8 cellular contexts compared by ENCODE assay signal in genomic region chr17:20226814-20227482, GRCh38.
A peak's percentile ranks its signal among the peaks of the same experiment; 100 is the strongest.
DNase-seq lines count a peak whose midpoint lies in the region; ATAC-seq and TF ChIP-seq lines count a peak whose summit lies in the region.

No MANE protein-coding gene starts in this region.

- DNase-seq in Jurkat, Clone E6-1 (ENCODE audit: low read depth, low spot score): peak; percentile 65
- peak; percentile 62 for DNase-seq in RKO (ENCODE audit: low spot score)
- peak; percentile 78 to 84 for DNase-seq in activated T-cell treated with anti-CD3 and anti-CD28 coated beads, Interleukin-2, amount 50 U/mL, for 72 hours
- DNase-seq in fibroblast of peridontal ligament (ENCODE audit: extremely low read depth): peak; percentile 86
- peak; percentile 51 for DNase-seq in stimulated activated naive CD4-positive, alpha-beta T cell treated with Interleukin-2 at 50 U/mL for 16 hours (lab: John Stamatoyannopoulos, UW)

- H3K9me3 Mint-ChIP-seq in activated T-cell treated with anti-CD3 and anti-CD28 coated beads, Interleukin-2, amount 50 U/mL, for 72 hours: no peaks in the 10 kb centered on the region

- TF ChIP-seq CTCF in GM12875 (IDR thresholded peaks at IDR 0.05; ENCODE audit: borderline replicate concordance, insufficient read depth, low read depth, low read length): peak; percentile 82
- peak; percentile 84 for TF ChIP-seq CTCF in neural cell (IDR thresholded peaks at IDR 0.05; ENCODE audit: poor library complexity, severe bottlenecking)

- peak; percentile 89 to 92 for ATAC-seq in activated T-cell treated with anti-CD3 and anti-CD28 coated beads, Interleukin-2, amount 50 U/mL, for 72 hours (replicated peaks in 1 of 2)
- no peak for ATAC-seq in GM21717 (IDR thresholded peaks at IDR 0.05; ENCODE audit: unreplicated experiment)

- peaks cover 26% of the 10 kb centered on the region for H3K4me1 Mint-ChIP-seq in activated T-cell treated with anti-CD3 and anti-CD28 coated beads, Interleukin-2, amount 50 U/mL, for 72 hours (ENCODE audit: low read depth)

- no peaks in the 10 kb centered on the region for H3K27me3 ChIP-seq in neural cell (ENCODE audit: insufficient read depth, low read depth, low read length)

- no peaks in the 10 kb centered on the region for H3K9me2 ChIP-seq in neural cell (ENCODE audit: insufficient read depth, low read length)

- no peaks in the 10 kb centered on the region for H3F3A ChIP-seq in neural cell (ENCODE audit: insufficient read depth, low read length, poor library complexity, severe bottlenecking)

- no peaks in the 10 kb centered on the region for H3K27me3 Mint-ChIP-seq in activated T-cell treated with anti-CD3 and anti-CD28 coated beads, Interleukin-2, amount 50 U/mL, for 72 hours (ENCODE audit: low read depth)

- H3K27ac Mint-ChIP-seq in activated T-cell treated with anti-CD3 and anti-CD28 coated beads, Interleukin-2, amount 50 U/mL, for 72 hours: no peak overlapping the region

- H3K36me3 Mint-ChIP-seq in activated T-cell treated with anti-CD3 and anti-CD28 coated beads, Interleukin-2, amount 50 U/mL, for 72 hours (ENCODE audit: insufficient read depth in 2 of 2): no peaks in the 10 kb centered on the region

- no peaks in the 10 kb centered on the region for H4K20me1 ChIP-seq in neural cell (ENCODE audit: insufficient read depth)

- TF ChIP-seq RAD21 in neural cell (conservative IDR thresholded peaks at IDR 0.05): peak; percentile 87

- H3K36me3 ChIP-seq in neural cell (ENCODE audit: insufficient read depth, low read length): no peaks in the 10 kb centered on the region

- H3K9ac ChIP-seq in neural cell (ENCODE audit: low read length): no peak overlapping the region

- H2AFZ ChIP-seq in neural cell (ENCODE audit: low read depth, low read length): no peak overlapping the region

- H3K27ac ChIP-seq in neural cell (ENCODE audit: low read length): no peak overlapping the region

- H3K4me3 ChIP-seq in GM12875 (ENCODE audit: low read depth, low read length) (no peak overlapping the region), neural cell (ENCODE audit: low read length) (no peak overlapping the region)
- H3K4me3 ChIP-seq in Jurkat, Clone E6-1 (ENCODE audit: low read length): no peak overlapping the region

- no peak for TF ChIP-seq EP300 in neural cell (conservative IDR thresholded peaks at IDR 0.05; ENCODE audit: poor library complexity, severe bottlenecking)

- no peaks in the 10 kb centered on the region for H3K79me2 ChIP-seq in neural cell (replicated peaks; ENCODE audit: insufficient read depth, low read length)

- H3K4me3 Mint-ChIP-seq in activated T-cell treated with anti-CD3 and anti-CD28 coated beads, Interleukin-2, amount 50 U/mL, for 72 hours: no peak overlapping the region

- no peak overlapping the region for H3K4me2 ChIP-seq in neural cell (ENCODE audit: low read length)

- no peaks in the 10 kb centered on the region for H3K9me3 ChIP-seq in neural cell (ENCODE audit: low read length)

TF ChIP-seq in neural cell, 6 proteins besides CTCF, POLR2A, EP300 and RAD21:
- TF ChIP-seq, protein P1, sequence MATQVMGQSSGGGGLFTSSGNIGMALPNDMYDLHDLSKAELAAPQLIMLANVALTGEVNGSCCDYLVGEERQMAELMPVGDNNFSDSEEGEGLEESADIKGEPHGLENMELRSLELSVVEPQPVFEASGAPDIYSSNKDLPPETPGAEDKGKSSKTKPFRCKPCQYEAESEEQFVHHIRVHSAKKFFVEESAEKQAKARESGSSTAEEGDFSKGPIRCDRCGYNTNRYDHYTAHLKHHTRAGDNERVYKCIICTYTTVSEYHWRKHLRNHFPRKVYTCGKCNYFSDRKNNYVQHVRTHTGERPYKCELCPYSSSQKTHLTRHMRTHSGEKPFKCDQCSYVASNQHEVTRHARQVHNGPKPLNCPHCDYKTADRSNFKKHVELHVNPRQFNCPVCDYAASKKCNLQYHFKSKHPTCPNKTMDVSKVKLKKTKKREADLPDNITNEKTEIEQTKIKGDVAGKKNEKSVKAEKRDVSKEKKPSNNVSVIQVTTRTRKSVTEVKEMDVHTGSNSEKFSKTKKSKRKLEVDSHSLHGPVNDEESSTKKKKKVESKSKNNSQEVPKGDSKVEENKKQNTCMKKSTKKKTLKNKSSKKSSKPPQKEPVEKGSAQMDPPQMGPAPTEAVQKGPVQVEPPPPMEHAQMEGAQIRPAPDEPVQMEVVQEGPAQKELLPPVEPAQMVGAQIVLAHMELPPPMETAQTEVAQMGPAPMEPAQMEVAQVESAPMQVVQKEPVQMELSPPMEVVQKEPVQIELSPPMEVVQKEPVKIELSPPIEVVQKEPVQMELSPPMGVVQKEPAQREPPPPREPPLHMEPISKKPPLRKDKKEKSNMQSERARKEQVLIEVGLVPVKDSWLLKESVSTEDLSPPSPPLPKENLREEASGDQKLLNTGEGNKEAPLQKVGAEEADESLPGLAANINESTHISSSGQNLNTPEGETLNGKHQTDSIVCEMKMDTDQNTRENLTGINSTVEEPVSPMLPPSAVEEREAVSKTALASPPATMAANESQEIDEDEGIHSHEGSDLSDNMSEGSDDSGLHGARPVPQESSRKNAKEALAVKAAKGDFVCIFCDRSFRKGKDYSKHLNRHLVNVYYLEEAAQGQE (IDR thresholded peaks at IDR 0.05; ENCODE audit: borderline replicate concordance): no peak
- TF ChIP-seq SMC3 (conservative IDR thresholded peaks at IDR 0.05; ENCODE audit: poor library complexity): peak; percentile 86
